In genomic region chr18:59853380-59853779, GRCh38 we compare ENCODE assay signal across 2 cellular contexts.
TF ChIP-seq lines count a peak whose summit lies in the region.

No MANE protein-coding gene starts in this region.

TF ChIP-seq in GM23338, 12 proteins besides CTCF, POLR2A, EP300 and RAD21 (continued from another document):
- TF ChIP-seq EZH2 (IDR thresholded peaks at IDR 0.05; ENCODE audit: low read depth, unreplicated experiment) (no peak), ZNF331 (CRISPR knock-in tag; IDR thresholded peaks at IDR 0.05; ENCODE audit: low read depth) (no peak), ZNF114 (CRISPR knock-in tag; IDR thresholded peaks at IDR 0.05) (no peak), STAT1 (IDR thresholded peaks at IDR 0.05; ENCODE audit: unreplicated experiment) (no peak), JUNB (IDR thresholded peaks at IDR 0.05; ENCODE audit: unreplicated experiment) (no peak), EZH2phosphoT487 (IDR thresholded peaks at IDR 0.05; ENCODE audit: unreplicated experiment) (no peak), ZNF462 (CRISPR knock-in tag; IDR thresholded peaks at IDR 0.05) (no peak), POLR2AphosphoS5 (IDR thresholded peaks at IDR 0.05; ENCODE audit: low read depth) (no peak)
- TF ChIP-seq, protein P1, sequence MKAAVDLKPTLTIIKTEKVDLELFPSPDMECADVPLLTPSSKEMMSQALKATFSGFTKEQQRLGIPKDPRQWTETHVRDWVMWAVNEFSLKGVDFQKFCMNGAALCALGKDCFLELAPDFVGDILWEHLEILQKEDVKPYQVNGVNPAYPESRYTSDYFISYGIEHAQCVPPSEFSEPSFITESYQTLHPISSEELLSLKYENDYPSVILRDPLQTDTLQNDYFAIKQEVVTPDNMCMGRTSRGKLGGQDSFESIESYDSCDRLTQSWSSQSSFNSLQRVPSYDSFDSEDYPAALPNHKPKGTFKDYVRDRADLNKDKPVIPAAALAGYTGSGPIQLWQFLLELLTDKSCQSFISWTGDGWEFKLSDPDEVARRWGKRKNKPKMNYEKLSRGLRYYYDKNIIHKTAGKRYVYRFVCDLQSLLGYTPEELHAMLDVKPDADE (IDR thresholded peaks at IDR 0.05), result no peak
- TF ChIP-seq, protein P2, sequence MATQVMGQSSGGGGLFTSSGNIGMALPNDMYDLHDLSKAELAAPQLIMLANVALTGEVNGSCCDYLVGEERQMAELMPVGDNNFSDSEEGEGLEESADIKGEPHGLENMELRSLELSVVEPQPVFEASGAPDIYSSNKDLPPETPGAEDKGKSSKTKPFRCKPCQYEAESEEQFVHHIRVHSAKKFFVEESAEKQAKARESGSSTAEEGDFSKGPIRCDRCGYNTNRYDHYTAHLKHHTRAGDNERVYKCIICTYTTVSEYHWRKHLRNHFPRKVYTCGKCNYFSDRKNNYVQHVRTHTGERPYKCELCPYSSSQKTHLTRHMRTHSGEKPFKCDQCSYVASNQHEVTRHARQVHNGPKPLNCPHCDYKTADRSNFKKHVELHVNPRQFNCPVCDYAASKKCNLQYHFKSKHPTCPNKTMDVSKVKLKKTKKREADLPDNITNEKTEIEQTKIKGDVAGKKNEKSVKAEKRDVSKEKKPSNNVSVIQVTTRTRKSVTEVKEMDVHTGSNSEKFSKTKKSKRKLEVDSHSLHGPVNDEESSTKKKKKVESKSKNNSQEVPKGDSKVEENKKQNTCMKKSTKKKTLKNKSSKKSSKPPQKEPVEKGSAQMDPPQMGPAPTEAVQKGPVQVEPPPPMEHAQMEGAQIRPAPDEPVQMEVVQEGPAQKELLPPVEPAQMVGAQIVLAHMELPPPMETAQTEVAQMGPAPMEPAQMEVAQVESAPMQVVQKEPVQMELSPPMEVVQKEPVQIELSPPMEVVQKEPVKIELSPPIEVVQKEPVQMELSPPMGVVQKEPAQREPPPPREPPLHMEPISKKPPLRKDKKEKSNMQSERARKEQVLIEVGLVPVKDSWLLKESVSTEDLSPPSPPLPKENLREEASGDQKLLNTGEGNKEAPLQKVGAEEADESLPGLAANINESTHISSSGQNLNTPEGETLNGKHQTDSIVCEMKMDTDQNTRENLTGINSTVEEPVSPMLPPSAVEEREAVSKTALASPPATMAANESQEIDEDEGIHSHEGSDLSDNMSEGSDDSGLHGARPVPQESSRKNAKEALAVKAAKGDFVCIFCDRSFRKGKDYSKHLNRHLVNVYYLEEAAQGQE (IDR thresholded peaks at IDR 0.05; ENCODE audit: unreplicated experiment), result no peak

TF ChIP-seq in GM12878, 131 proteins besides CTCF, POLR2A, EP300 and RAD21 (continued from another document):
- TF ChIP-seq, protein P3, sequence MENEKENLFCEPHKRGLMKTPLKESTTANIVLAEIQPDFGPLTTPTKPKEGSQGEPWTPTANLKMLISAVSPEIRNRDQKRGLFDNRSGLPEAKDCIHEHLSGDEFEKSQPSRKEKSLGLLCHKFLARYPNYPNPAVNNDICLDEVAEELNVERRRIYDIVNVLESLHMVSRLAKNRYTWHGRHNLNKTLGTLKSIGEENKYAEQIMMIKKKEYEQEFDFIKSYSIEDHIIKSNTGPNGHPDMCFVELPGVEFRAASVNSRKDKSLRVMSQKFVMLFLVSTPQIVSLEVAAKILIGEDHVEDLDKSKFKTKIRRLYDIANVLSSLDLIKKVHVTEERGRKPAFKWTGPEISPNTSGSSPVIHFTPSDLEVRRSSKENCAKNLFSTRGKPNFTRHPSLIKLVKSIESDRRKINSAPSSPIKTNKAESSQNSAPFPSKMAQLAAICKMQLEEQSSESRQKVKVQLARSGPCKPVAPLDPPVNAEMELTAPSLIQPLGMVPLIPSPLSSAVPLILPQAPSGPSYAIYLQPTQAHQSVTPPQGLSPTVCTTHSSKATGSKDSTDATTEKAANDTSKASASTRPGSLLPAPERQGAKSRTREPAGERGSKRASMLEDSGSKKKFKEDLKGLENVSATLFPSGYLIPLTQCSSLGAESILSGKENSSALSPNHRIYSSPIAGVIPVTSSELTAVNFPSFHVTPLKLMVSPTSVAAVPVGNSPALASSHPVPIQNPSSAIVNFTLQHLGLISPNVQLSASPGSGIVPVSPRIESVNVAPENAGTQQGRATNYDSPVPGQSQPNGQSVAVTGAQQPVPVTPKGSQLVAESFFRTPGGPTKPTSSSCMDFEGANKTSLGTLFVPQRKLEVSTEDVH (IDR thresholded peaks at IDR 0.05; ENCODE audit: low read depth, partially characterized antibody), result no peak
